Comparison of ENCODE assay signal across 1 cellular context in genomic region chr20:38165089-38165965, GRCh38.
TF ChIP-seq lines count a peak whose summit lies in the region.

Gene TGM2, minus strand, starts transcription at chr20:38165270. Its CDS starts 72 bp downstream, at chr20:38165198.

TF ChIP-seq in HepG2, 621 proteins besides CTCF, POLR2A, EP300 and RAD21 (continued from another document and continues in another):
- TF ChIP-seq ZNF276 (CRISPR knock-in tag; IDR thresholded peaks at IDR 0.05; ENCODE audit: low read depth) (0 out of 2 replicates have a peak, but pooled peaks have one; percentile 41), WIZ (CRISPR knock-in tag; IDR thresholded peaks at IDR 0.05) (no peak), KDM6A (CRISPR knock-in tag; IDR thresholded peaks at IDR 0.05; ENCODE audit: low read depth) (peak; percentile 35; the same call in 1 of the 2 replicates), SRY (CRISPR knock-in tag; IDR thresholded peaks at IDR 0.05) (0 out of 2 replicates have a peak, but pooled peaks have one; percentile 35), SATB2 (CRISPR knock-in tag; IDR thresholded peaks at IDR 0.05) (no peak), CBX5 (CRISPR knock-in tag; IDR thresholded peaks at IDR 0.05; ENCODE audit: borderline replicate concordance) (no peak), PRPF4 (IDR thresholded peaks at IDR 0.05; ENCODE audit: low read depth, low read length, poor library complexity, severe bottlenecking) (no peak), ZBTB10 (CRISPR knock-in tag; IDR thresholded peaks at IDR 0.05; ENCODE audit: borderline replicate concordance) (0 out of 2 replicates have a peak, but pooled peaks have one; percentile 35), KMT2A (CRISPR knock-in tag; IDR thresholded peaks at IDR 0.05) (peak; percentile 65), ZNF773 (CRISPR knock-in tag; IDR thresholded peaks at IDR 0.05; ENCODE audit: borderline replicate concordance) (no peak), MYC (CRISPR knock-in tag; IDR thresholded peaks at IDR 0.05; ENCODE audit: borderline replicate concordance) (peak; percentile 56), NCOA5 (CRISPR knock-in tag; IDR thresholded peaks at IDR 0.05) (no peak), TFE3 (CRISPR knock-in tag; IDR thresholded peaks at IDR 0.05) (peak; percentile 36; the same call in 1 of the 2 replicates), EHMT2 (IDR thresholded peaks at IDR 0.05; ENCODE audit: borderline replicate concordance, low read depth, low read length) (no peak), KLF6 (CRISPR knock-in tag; IDR thresholded peaks at IDR 0.05) (peak; percentile 74; the same call in 1 of the 2 replicates), MBNL3 (CRISPR knock-in tag; conservative IDR thresholded peaks at IDR 0.05) (no peak), ZFP36L2 (CRISPR knock-in tag; IDR thresholded peaks at IDR 0.05) (no peak; the same call in 1 of the 2 replicates), RORA (CRISPR knock-in tag; IDR thresholded peaks at IDR 0.05) (no peak), GATAD1 (CRISPR knock-in tag; IDR thresholded peaks at IDR 0.05) (peak; percentile 57; the same call in 1 of the 2 replicates), TMF1 (CRISPR knock-in tag; IDR thresholded peaks at IDR 0.05; ENCODE audit: low read depth) (0 out of 2 replicates have a peak, but pooled peaks have one; percentile 57), ZNF788 (CRISPR knock-in tag; IDR thresholded peaks at IDR 0.05; ENCODE audit: borderline replicate concordance) (peak; percentile 37), NR2F1 (CRISPR knock-in tag; IDR thresholded peaks at IDR 0.05) (peak in 1 of 2 experiments; percentile 30; a peak in 1 of 4 replicates), ATF4 (CRISPR knock-in tag; IDR thresholded peaks at IDR 0.05) (no peak), SNAPC2 (CRISPR knock-in tag; IDR thresholded peaks at IDR 0.05) (0 out of 2 replicates have a peak, but pooled peaks have one; percentile 25), ZNF619 (CRISPR knock-in tag; IDR thresholded peaks at IDR 0.05) (no peak; the same call in 1 of the 2 replicates), BCLAF1 (IDR thresholded peaks at IDR 0.05) (no peak), ZNF609 (CRISPR knock-in tag; IDR thresholded peaks at IDR 0.05; ENCODE audit: borderline replicate concordance) (peak; percentile 63), MLLT10 (CRISPR knock-in tag; IDR thresholded peaks at IDR 0.05) (no peak), ZNF605 (CRISPR knock-in tag; IDR thresholded peaks at IDR 0.05) (peak; percentile 89; the same call in 1 of the 2 replicates), DBP (CRISPR knock-in tag; IDR thresholded peaks at IDR 0.05; ENCODE audit: not compliant biosample characterization) (peak; percentile 77), ATM (IDR thresholded peaks at IDR 0.05; ENCODE audit: borderline replicate concordance) (no peak), TCF12 (IDR thresholded peaks at IDR 0.05) (no peak), TCF12 (CRISPR knock-in tag; IDR thresholded peaks at IDR 0.05) (peak; percentile 73), KDM1A (CRISPR knock-in tag; IDR thresholded peaks at IDR 0.05) (peak; percentile 70; the same call in 1 of the 2 replicates), HDAC6 (IDR thresholded peaks at IDR 0.05; ENCODE audit: low read depth, low read length) (no peak), ZNF597 (CRISPR knock-in tag; IDR thresholded peaks at IDR 0.05) (no peak), ZNF720 (CRISPR knock-in tag; IDR thresholded peaks at IDR 0.05) (0 out of 2 replicates have a peak, but pooled peaks have one; percentile 49), E2F5 (CRISPR knock-in tag; conservative IDR thresholded peaks at IDR 0.05) (no peak), FOXA3 (CRISPR knock-in tag; IDR thresholded peaks at IDR 0.05) (peak; percentile 70), ZNF800 (CRISPR knock-in tag; IDR thresholded peaks at IDR 0.05) (no peak; the same call in 1 of the 2 replicates)
